9 cellular contexts compared by ENCODE assay signal in the genomic region with DNA sequence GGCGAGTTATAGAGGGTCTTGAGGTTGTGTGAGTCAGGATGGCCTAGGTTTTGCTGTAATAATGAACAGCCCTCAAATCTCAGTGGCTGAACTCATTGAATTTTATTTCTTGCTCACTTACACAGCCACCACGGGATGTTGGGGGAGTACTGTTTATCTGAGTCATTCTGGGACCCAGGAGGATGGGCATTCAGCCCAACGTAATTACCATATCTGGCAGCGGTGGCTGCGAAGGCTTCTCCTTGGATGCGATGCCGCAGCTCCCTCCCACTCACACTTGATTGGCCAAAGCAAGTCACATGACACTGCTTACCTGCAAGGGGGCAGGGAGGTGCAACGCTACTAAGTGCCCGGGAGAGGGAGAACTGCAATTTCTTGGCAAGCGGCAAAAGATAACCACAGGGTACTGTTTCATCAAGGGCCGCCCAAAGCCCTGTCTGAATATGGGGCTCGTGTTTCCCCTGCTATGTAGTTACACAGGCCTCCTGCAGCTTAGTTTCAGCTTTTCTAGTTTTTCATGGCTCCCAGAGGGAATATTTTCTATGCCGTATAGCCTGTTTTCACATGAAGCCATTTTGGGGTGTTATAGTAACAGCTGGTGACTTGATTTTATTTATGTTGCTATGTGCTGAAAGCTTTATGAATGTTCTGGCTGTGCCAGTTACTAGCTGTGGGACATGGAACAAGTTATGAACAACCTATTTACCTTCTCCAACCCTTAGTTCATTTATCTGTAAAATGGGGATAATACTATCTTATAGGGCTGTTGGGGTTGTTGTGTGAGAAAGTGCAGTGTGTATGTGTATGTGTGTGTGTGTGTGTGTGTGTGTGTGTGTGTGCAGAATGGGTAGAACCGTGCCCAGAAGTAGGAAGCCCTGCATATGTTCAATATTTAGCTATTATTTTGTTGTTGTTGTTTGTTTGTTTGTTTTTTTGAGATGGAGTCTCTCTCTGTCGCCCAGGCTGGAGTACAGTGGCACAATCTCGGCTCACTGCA. TPM values are rescaled to one million over a fixed set of nuclear protein-coding genes. Genes with fewer than 3 reads are reported as not detected.
DNase-seq lines count a peak whose midpoint lies in the region; ATAC-seq and TF ChIP-seq lines count a peak whose summit lies in the region.
"Had no signal": no experiment of that assay in that cellular context is flagged by ENCODE, and none has a peak within 500 bp of the region (broad histone marks: within the 10 kb centered on the region; RNA-seq: fewer than 3 reads in every experiment).

No MANE protein-coding gene starts in this region.

- DNase-seq in GM23338 (ENCODE audit: low spot score) (peak; percentile 98), NCI-H748 (lab: John Stamatoyannopoulos, UW; ENCODE audit: unreplicated experiment) (peak; percentile 86), iPS DF 19.7 (ENCODE audit: low read depth, low spot score) (peak; percentile 97), cortex of kidney (lab: John Stamatoyannopoulos, UW) (no peak)
- DNase-seq in activated gamma-delta T cell treated with anti-CD3 and anti-CD28 coated beads, Interleukin-2, amount 50 U/mL, for 16 hours (ENCODE audit: low read depth): peak; percentile 51
- peak; percentile 14 to 30 for DNase-seq in stimulated activated CD8-positive, alpha-beta memory T cell treated with anti-CD3 and anti-CD28 coated beads, Interleukin-2, amount 100 ng/mL, for 48 hours (ENCODE audit: low read depth in 2 of 2)

- H3K36me3 ChIP-seq in GM23338 (ENCODE audit: insufficient read depth): no peaks in the 10 kb centered on the region

- peaks cover 42% of the 10 kb centered on the region for H3K36me3 Mint-ChIP-seq in GM23338 (ENCODE audit: low read depth)

- no peaks in the 10 kb centered on the region; the same call in 1 of the 2 replicates for H3F3A ChIP-seq in GM23338 (replicated peaks; ENCODE audit: low read depth)

- H3K79me2 ChIP-seq in GM23338 (replicated peaks; ENCODE audit: insufficient read depth): no peaks in the 10 kb centered on the region

- H3K27ac Mint-ChIP-seq in GM23338: peak overlapping the region; percentile 90

- H3K27ac ChIP-seq in GM23338 (ENCODE audit: low read depth): peak overlapping the region; percentile 57; the same call in 1 of the 2 replicates
- H3K27ac ChIP-seq: skin epidermis had no signal

- peaks cover 15% of the 10 kb centered on the region for H3K27me3 Mint-ChIP-seq in GM23338 (ENCODE audit: insufficient read depth, low read depth, poor library complexity)

- peaks cover 22% of the 10 kb centered on the region; the same call in 2 of the 3 replicates for H3K9me3 Mint-ChIP-seq in GM23338

- TF ChIP-seq CTCF in GM23338 (conservative IDR thresholded peaks at IDR 0.05; ENCODE audit: low read depth in 2 of 2): peak; percentile 58 to 68

- peaks cover 16% of the 10 kb centered on the region for H3K4me1 Mint-ChIP-seq in GM23338

- no peaks in the 10 kb centered on the region; the same call in 1 of the 2 replicates for H4K20me1 ChIP-seq in GM23338 (replicated peaks; ENCODE audit: insufficient read depth)

- no peaks in the 10 kb centered on the region; the same call in 1 of the 2 replicates for H3K4me1 ChIP-seq in GM23338 (ENCODE audit: insufficient read depth)

- no peak overlapping the region for H3K4me3 ChIP-seq in GM23338
- H3K4me3 ChIP-seq: skin epidermis had no signal

- ATAC-seq in GM23338 (peak; percentile 94), GM21825 (IDR thresholded peaks at IDR 0.05; ENCODE audit: unreplicated experiment) (no peak), GM21367 (IDR thresholded peaks at IDR 0.05; ENCODE audit: unreplicated experiment) (no peak)

- H3K4me2 ChIP-seq in GM23338: peak overlapping the region; percentile 16; the same call in 1 of the 2 replicates

- H2AFZ ChIP-seq in GM23338: no peak overlapping the region

- H3K27me3 ChIP-seq in GM23338 (ENCODE audit: insufficient read depth): no peaks in the 10 kb centered on the region

- H3K4me3 Mint-ChIP-seq in GM23338: peak overlapping the region; percentile 24; the same call in 2 of the 3 replicates

- no peaks in the 10 kb centered on the region for H3K9me2 ChIP-seq in GM23338 (ENCODE audit: insufficient read depth)

TF ChIP-seq in GM23338, 12 proteins besides CTCF, POLR2A, EP300 and RAD21:
- no peak for TF ChIP-seq ZNF331 (CRISPR knock-in tag; IDR thresholded peaks at IDR 0.05; ENCODE audit: low read depth)
- no peak for TF ChIP-seq NANOG (IDR thresholded peaks at IDR 0.05; ENCODE audit: borderline replicate concordance)
- TF ChIP-seq CREB1 (CRISPR knock-in tag; IDR thresholded peaks at IDR 0.05; ENCODE audit: low read depth): peak; percentile 73
- peak; percentile 71 for TF ChIP-seq POLR2AphosphoS5 (IDR thresholded peaks at IDR 0.05; ENCODE audit: low read depth)
- TF ChIP-seq, protein P1, sequence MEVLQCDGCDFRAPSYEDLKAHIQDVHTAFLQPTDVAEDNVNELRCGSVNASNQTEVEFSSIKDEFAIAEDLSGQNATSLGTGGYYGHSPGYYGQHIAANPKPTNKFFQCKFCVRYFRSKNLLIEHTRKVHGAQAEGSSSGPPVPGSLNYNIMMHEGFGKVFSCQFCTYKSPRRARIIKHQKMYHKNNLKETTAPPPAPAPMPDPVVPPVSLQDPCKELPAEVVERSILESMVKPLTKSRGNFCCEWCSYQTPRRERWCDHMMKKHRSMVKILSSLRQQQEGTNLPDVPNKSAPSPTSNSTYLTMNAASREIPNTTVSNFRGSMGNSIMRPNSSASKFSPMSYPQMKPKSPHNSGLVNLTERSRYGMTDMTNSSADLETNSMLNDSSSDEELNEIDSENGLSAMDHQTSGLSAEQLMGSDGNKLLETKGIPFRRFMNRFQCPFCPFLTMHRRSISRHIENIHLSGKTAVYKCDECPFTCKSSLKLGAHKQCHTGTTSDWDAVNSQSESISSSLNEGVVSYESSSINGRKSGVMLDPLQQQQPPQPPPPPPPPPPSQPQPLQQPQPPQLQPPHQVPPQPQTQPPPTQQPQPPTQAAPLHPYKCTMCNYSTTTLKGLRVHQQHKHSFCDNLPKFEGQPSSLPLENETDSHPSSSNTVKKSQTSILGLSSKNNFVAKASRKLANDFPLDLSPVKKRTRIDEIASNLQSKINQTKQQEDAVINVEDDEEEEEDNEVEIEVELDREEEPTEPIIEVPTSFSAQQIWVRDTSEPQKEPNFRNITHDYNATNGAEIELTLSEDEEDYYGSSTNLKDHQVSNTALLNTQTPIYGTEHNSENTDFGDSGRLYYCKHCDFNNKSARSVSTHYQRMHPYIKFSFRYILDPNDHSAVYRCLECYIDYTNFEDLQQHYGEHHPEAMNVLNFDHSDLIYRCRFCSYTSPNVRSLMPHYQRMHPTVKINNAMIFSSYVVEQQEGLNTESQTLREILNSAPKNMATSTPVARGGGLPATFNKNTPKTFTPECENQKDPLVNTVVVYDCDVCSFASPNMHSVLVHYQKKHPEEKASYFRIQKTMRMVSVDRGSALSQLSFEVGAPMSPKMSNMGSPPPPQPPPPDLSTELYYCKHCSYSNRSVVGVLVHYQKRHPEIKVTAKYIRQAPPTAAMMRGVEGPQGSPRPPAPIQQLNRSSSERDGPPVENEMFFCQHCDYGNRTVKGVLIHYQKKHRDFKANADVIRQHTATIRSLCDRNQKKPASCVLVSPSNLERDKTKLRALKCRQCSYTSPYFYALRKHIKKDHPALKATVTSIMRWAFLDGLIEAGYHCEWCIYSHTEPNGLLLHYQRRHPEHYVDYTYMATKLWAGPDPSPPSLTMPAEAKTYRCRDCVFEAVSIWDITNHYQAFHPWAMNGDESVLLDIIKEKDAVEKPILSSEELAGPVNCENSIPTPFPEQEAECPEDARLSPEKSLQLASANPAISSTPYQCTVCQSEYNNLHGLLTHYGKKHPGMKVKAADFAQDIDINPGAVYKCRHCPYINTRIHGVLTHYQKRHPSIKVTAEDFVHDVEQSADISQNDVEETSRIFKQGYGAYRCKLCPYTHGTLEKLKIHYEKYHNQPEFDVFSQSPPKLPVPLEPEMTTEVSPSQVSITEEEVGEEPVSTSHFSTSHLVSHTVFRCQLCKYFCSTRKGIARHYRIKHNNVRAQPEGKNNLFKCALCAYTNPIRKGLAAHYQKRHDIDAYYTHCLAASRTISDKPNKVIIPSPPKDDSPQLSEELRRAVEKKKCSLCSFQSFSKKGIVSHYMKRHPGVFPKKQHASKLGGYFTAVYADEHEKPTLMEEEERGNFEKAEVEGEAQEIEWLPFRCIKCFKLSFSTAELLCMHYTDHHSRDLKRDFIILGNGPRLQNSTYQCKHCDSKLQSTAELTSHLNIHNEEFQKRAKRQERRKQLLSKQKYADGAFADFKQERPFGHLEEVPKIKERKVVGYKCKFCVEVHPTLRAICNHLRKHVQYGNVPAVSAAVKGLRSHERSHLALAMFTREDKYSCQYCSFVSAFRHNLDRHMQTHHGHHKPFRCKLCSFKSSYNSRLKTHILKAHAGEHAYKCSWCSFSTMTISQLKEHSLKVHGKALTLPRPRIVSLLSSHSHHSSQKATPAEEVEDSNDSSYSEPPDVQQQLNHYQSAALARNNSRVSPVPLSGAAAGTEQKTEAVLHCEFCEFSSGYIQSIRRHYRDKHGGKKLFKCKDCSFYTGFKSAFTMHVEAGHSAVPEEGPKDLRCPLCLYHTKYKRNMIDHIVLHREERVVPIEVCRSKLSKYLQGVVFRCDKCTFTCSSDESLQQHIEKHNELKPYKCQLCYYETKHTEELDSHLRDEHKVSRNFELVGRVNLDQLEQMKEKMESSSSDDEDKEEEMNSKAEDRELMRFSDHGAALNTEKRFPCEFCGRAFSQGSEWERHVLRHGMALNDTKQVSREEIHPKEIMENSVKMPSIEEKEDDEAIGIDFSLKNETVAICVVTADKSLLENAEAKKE (CRISPR knock-in tag; IDR thresholded peaks at IDR 0.05): no peak

RNA-seq across cellular contexts. Expression of gene ZSWIM9, which starts 20.1 kb away (rescaled TPM):
- total RNA-seq in GM23338 (2014; rRNA removed; shearing (Covaris generic)): 9.1 and 10.6 TPM in 2 replicates
- polyA plus RNA-seq in GM23338 (2016; fragmentation: Nextera tagmentation; extraction: Ambion mirVana): 2.9 and 4.2 TPM in 2 replicates

RNA-seq across cellular contexts. Expression of gene LIG1, which starts 20.4 kb away (rescaled TPM):
- 75.0 and 79.3 TPM in 2 replicates for total RNA-seq in GM23338 (2014; rRNA removed; shearing (Covaris generic))
- polyA plus RNA-seq in GM23338 (2016; fragmentation: Nextera tagmentation; extraction: Ambion mirVana): 96.9 and 122 TPM in 2 replicates
